ENCODE assay signal across 8 cellular contexts in the genomic region with DNA sequence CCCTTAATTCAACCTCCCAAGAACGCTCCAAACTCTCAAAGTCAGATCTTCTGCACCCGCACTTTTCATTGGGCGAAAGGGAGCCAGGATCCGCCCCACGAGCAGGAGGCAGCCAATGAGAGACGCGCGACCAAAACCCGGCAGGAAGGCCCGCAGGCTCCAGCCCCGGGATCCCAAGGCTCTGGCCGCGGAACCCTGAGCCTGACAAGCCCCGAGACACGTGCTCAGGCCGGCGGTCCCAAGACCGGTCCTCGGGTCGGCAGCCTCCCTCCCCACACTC. TPM values are rescaled to one million over a fixed set of nuclear protein-coding genes. Genes with fewer than 3 reads are reported as not detected.
DNase-seq lines count a peak whose midpoint lies in the region; ATAC-seq lines count a peak whose summit lies in the region.

No MANE protein-coding gene starts in this region.

- H3K23ac ChIP-seq in mesenchymal stem cell (ENCODE audit: low read length in 2 of 2), result peak overlapping the region in 1 of 2 experiments; percentile 66

- H3K27ac ChIP-seq in CD4-positive, CD25-positive, alpha-beta regulatory T cell (ENCODE audit: insufficient read depth, low read length, poor library complexity, severe bottlenecking), result peak overlapping the region; percentile 95
- peak overlapping the region; percentile 87 for H3K27ac ChIP-seq in effector memory CD4-positive, alpha-beta T cell (ENCODE audit: insufficient read depth, low read length, poor library complexity, severe bottlenecking)
- peak overlapping the region; percentile 65 for H3K27ac ChIP-seq in mesenchymal stem cell (ENCODE audit: low read length, poor library complexity, severe bottlenecking)

- peak overlapping the region; percentile 90 to 97 (median 96) for H3K4me3 Mint-ChIP-seq in CD4-positive, CD25-positive, alpha-beta regulatory T cell

- H3K18ac ChIP-seq in mesenchymal stem cell (ENCODE audit: low read depth in 1 of 2, low read length in 2 of 2), result peak overlapping the region; percentile 67 to 98

- WGBS in mesenchymal stem cell, result 1% methylated on average over 20 of the region's 20 CpGs

- H3K9me3 ChIP-seq in CD4-positive, CD25-positive, alpha-beta regulatory T cell (ENCODE audit: control insufficient read depth in 2 of 2, low read length in 2 of 2), result no peaks in the 10 kb centered on the region
- H3K9me3 ChIP-seq in effector memory CD4-positive, alpha-beta T cell (ENCODE audit: control insufficient read depth, low read length), result no peaks in the 10 kb centered on the region
- H3K9me3 ChIP-seq in mesenchymal stem cell (ENCODE audit: control insufficient read depth, low read length), result no peaks in the 10 kb centered on the region

- peak overlapping the region; percentile 33 for H2BK5ac ChIP-seq in mesenchymal stem cell (ENCODE audit: low read depth, low read length, poor library complexity, severe bottlenecking)

- H3K9ac ChIP-seq in mesenchymal stem cell (ENCODE audit: low read length), result peak overlapping the region; percentile 96

- peaks cover 6 to 65% (median 24%) of the 10 kb centered on the region in 4 donors for H3K4me1 Mint-ChIP-seq in CD4-positive, CD25-positive, alpha-beta regulatory T cell

- H4K91ac ChIP-seq in mesenchymal stem cell (ENCODE audit: low read length), result peak overlapping the region; percentile 92

- peaks cover 32% of the 10 kb centered on the region for H3K79me1 ChIP-seq in mesenchymal stem cell (replicated peaks; ENCODE audit: low read length, poor library complexity, severe bottlenecking)

- H3K27me3 ChIP-seq in CD4-positive, CD25-positive, alpha-beta regulatory T cell (ENCODE audit: control insufficient read depth, insufficient read depth, low read length), result no peaks in the 10 kb centered on the region
- H3K27me3 ChIP-seq in effector memory CD4-positive, alpha-beta T cell (replicated peaks; ENCODE audit: control insufficient read depth, insufficient read depth, low read length, poor library complexity, severe bottlenecking), result no peaks in the 10 kb centered on the region
- no peaks in the 10 kb centered on the region for H3K27me3 ChIP-seq in mesenchymal stem cell (ENCODE audit: control insufficient read depth in 1 of 2, insufficient read depth in 1 of 2, low read length in 2 of 2)

- peak overlapping the region; percentile 47 for H3K4me2 ChIP-seq in mesenchymal stem cell (ENCODE audit: low read length, poor library complexity, severe bottlenecking)

- peak overlapping the region; percentile 30 for H4K8ac ChIP-seq in mesenchymal stem cell (ENCODE audit: low read length)

- H3K36me3 Mint-ChIP-seq in CD4-positive, CD25-positive, alpha-beta regulatory T cell, result peaks cover 5% of the 10 kb centered on the region

- H3K4me3 ChIP-seq in CD4-positive, CD25-positive, alpha-beta regulatory T cell (ENCODE audit: low read depth, low read length), result peak overlapping the region; percentile 92
- peak overlapping the region; percentile 72 for H3K4me3 ChIP-seq in effector memory CD4-positive, alpha-beta T cell (ENCODE audit: insufficient read depth, low read depth, low read length, poor library complexity, severe bottlenecking)
- H3K4me3 ChIP-seq in mesenchymal stem cell (ENCODE audit: insufficient read depth in 1 of 2, low read depth in 1 of 2, low read length in 2 of 2), result peak overlapping the region; percentile 91 to 98

- peak overlapping the region in 1 of 2 experiments; percentile 29 for H2BK12ac ChIP-seq in mesenchymal stem cell (ENCODE audit: low read length in 2 of 2)

- DNase-seq in CD4-positive, CD25-positive, alpha-beta regulatory T cell, result peak; percentile 83 to 95 (median 93)
- DNase-seq in NK-92 (lab: John Stamatoyannopoulos, UW; ENCODE audit: unreplicated experiment), result peak; percentile 36
- DNase-seq in activated CD8-positive, alpha-beta memory T cell treated with anti-CD3 and anti-CD28 coated beads for 24 hours, result peak; percentile 95
- peak; percentile 68 to 83 (median 82) for DNase-seq in effector memory CD4-positive, alpha-beta T cell
- peak; percentile 94 for DNase-seq in mesenchymal stem cell
- DNase-seq in stimulated activated CD8-positive, alpha-beta memory T cell treated with anti-CD3 and anti-CD28 coated beads, Interleukin-12 subunit alpha, Interleukin-12 subunit beta, amount 100 ng/mL, for 24 hours (ENCODE audit: extremely low read depth), result peak; percentile 71

- peak overlapping the region; percentile 90 for H2AFZ ChIP-seq in mesenchymal stem cell (ENCODE audit: low read depth, low read length)

- H3K27me3 Mint-ChIP-seq in CD4-positive, CD25-positive, alpha-beta regulatory T cell, result no peaks in the 10 kb centered on the region

- no peak overlapping the region for H2BK15ac ChIP-seq in mesenchymal stem cell (ENCODE audit: low read depth, poor library complexity, severe bottlenecking)

- H3K9me3 Mint-ChIP-seq in CD4-positive, CD25-positive, alpha-beta regulatory T cell, result no peaks in the 10 kb centered on the region

- H3K14ac ChIP-seq in mesenchymal stem cell (ENCODE audit: low read length in 2 of 2), result peak overlapping the region in 1 of 2 experiments; percentile 85

- peak overlapping the region in 1 of 2 experiments; percentile 85 for H3K4ac ChIP-seq in mesenchymal stem cell (ENCODE audit: low read depth in 1 of 2, low read length in 2 of 2)

- peak overlapping the region; percentile 96 for H2BK120ac ChIP-seq in mesenchymal stem cell (ENCODE audit: low read depth, low read length)

- H2AK5ac ChIP-seq in mesenchymal stem cell (ENCODE audit: low read length, severe bottlenecking), result no peak overlapping the region

- H3K4me1 ChIP-seq in CD4-positive, CD25-positive, alpha-beta regulatory T cell (ENCODE audit: control insufficient read depth, insufficient read depth, low read length, poor library complexity, severe bottlenecking), result peaks cover 38% of the 10 kb centered on the region
- H3K4me1 ChIP-seq in effector memory CD4-positive, alpha-beta T cell (ENCODE audit: control insufficient read depth, insufficient read depth, low read length, poor library complexity, severe bottlenecking), result peaks cover 16% of the 10 kb centered on the region
- peaks cover 18% of the 10 kb centered on the region for H3K4me1 ChIP-seq in mesenchymal stem cell (ENCODE audit: control insufficient read depth, insufficient read depth, low read depth, low read length)

- peaks cover 21% of the 10 kb centered on the region for H3K36me3 ChIP-seq in CD4-positive, CD25-positive, alpha-beta regulatory T cell (ENCODE audit: control insufficient read depth, insufficient read depth, low read length)
- peaks cover 11% of the 10 kb centered on the region for H3K36me3 ChIP-seq in effector memory CD4-positive, alpha-beta T cell (ENCODE audit: control insufficient read depth, insufficient read depth, low read length)
- H3K36me3 ChIP-seq in mesenchymal stem cell (ENCODE audit: control insufficient read depth in 1 of 2, insufficient read depth in 2 of 2, low read depth in 1 of 2, low read length in 2 of 2), result peaks cover 22 to 23% of the 10 kb centered on the region in 2 experiments

- ATAC-seq in CD4-positive, CD25-positive, alpha-beta regulatory T cell (ENCODE audit: low read depth in 2 of 2), result peak; percentile 80 to 82
- ATAC-seq in GM19397 (IDR thresholded peaks at IDR 0.05; ENCODE audit: unreplicated experiment) (peak; percentile 77), HG03565 (IDR thresholded peaks at IDR 0.05; ENCODE audit: unreplicated experiment) (peak; percentile 66)

- peak overlapping the region; percentile 95 to 96 (median 96) for H3K27ac Mint-ChIP-seq in CD4-positive, CD25-positive, alpha-beta regulatory T cell

RNA-seq across cellular contexts. Expression of a gene that starts 0.4 kb away (rescaled TPM):
- 75.5 TPM for total RNA-seq in CD4-positive, CD25-positive, alpha-beta regulatory T cell
- 10 to 100 TPM; 12.5 to 20.8 (median 17.8) TPM for polyA plus RNA-seq in CD4-positive, CD25-positive, alpha-beta regulatory T cell
- polyA plus RNA-seq in mesenchymal stem cell (2013, experiment 1 of 2), result 34.2 TPM
- polyA plus RNA-seq in mesenchymal stem cell (2013, experiment 2 of 2), result 36.4 TPM

RNA-seq across cellular contexts. Expression of a gene that starts 0.7 kb away (rescaled TPM):
- total RNA-seq in CD4-positive, CD25-positive, alpha-beta regulatory T cell, result 10.1 TPM
- 10 to 100 TPM; 20.4 to 38.3 (median 24.2) TPM for polyA plus RNA-seq in CD4-positive, CD25-positive, alpha-beta regulatory T cell
- 15.4 TPM for polyA plus RNA-seq in mesenchymal stem cell (2013, experiment 1 of 2)
- polyA plus RNA-seq in mesenchymal stem cell (2013, experiment 2 of 2), result 14.6 TPM

RNA-seq across cellular contexts. Expression of a gene that starts 35.3 kb away (rescaled TPM):
- total RNA-seq in CD4-positive, CD25-positive, alpha-beta regulatory T cell, result 0.42 TPM
- not detected for polyA plus RNA-seq in CD4-positive, CD25-positive, alpha-beta regulatory T cell
- not detected for polyA plus RNA-seq in mesenchymal stem cell (2013, experiment 1 of 2)
- polyA plus RNA-seq in mesenchymal stem cell (2013, experiment 2 of 2), result 0.03 TPM

RNA-seq across cellular contexts. Expression of a gene that starts 36.4 kb away (rescaled TPM):
- total RNA-seq in CD4-positive, CD25-positive, alpha-beta regulatory T cell, result 44.9 TPM
- polyA plus RNA-seq in CD4-positive, CD25-positive, alpha-beta regulatory T cell, result 1 to 10 TPM; 5.2 to 9.5 (median 8.4) TPM
- polyA plus RNA-seq in mesenchymal stem cell (2013, experiment 1 of 2), result 57.5 TPM
- 58.5 TPM for polyA plus RNA-seq in mesenchymal stem cell (2013, experiment 2 of 2)

RNA-seq across cellular contexts. Expression of a gene that starts 49.3 kb away (rescaled TPM):
- total RNA-seq in CD4-positive, CD25-positive, alpha-beta regulatory T cell, result not detected
- polyA plus RNA-seq in CD4-positive, CD25-positive, alpha-beta regulatory T cell, result under 1 TPM in 3 of 4 donors, not detected in 1; 0.42 to 0.79 (median 0.73) TPM
- polyA plus RNA-seq in mesenchymal stem cell (2013, experiment 1 of 2), result not detected
- not detected for polyA plus RNA-seq in mesenchymal stem cell (2013, experiment 2 of 2)

Comparison
In these comparisons a context has a peak if more than half of its experiments do, and no peak if none do; other contexts are left out.
1. Peak in every context shown above with its lines: DNase-seq, ATAC-seq, H3K4me3 ChIP-seq and H3K27ac ChIP-seq.
2. DNase-seq: peak in every context shown above with its lines; median percentile 95 in activated CD8-positive, alpha-beta memory T cell treated with anti-CD3 and anti-CD28 coated beads for 24 hours; 94 in mesenchymal stem cell; 93 in CD4-positive, CD25-positive, alpha-beta regulatory T cell; 82 in effector memory CD4-positive, alpha-beta T cell; 71 in stimulated activated CD8-positive, alpha-beta memory T cell treated with anti-CD3 and anti-CD28 coated beads, Interleukin-12 subunit alpha, Interleukin-12 subunit beta, amount 100 ng/mL, for 24 hours; 36 in NK-92.